23 cellular contexts compared by ENCODE assay signal in the genomic region with DNA sequence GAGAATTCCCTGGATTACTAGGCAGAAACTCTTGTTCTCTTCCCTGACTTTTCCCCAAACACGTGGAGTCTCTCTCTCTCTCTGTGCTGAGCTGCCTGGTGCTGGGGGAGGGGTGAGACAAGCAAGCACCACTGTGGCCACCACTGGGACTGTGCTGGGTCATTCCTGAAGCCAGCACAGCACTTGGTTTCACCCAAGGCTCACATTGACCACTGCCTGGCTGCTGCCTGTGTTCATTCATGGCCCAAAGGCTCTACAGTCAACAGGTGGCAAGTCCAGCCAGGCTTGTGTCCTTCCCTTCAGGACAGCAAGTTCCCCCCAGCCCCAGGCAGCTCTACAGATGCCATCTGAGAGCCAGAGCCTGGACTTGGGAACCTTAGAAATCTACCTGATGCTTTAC.
"Had no signal": no experiment of that assay in that cellular context is flagged by ENCODE, and none has a peak within 500 bp of the region (broad histone marks: within the 10 kb centered on the region; RNA-seq: fewer than 3 reads in every experiment).

No MANE protein-coding gene starts in this region.

- H3K36me3 ChIP-seq: cardiac muscle cell, neural progenitor cell had no signal

- H3K4me3 Mint-ChIP-seq: activated CD4-positive, alpha-beta T cell treated with anti-CD3 and anti-CD28 coated beads, Interleukin-2, amount 10 ng/mL, durations not matched to agents 7 days and 5 days; activated CD8-positive, alpha-beta memory T cell treated with anti-CD3 and anti-CD28 coated beads, Interleukin-2, amount 10 ng/mL, durations not matched to agents 7 days and 5 days; activated CD8-positive, alpha-beta T cell treated with anti-CD3 and anti-CD28 coated beads for 36 hours; activated naive CD8-positive, alpha-beta T cell treated with anti-CD3 and anti-CD28 coated beads, Interleukin-2, amount 50 U/mL, for 24 hours; naive thymus-derived CD8-positive, alpha-beta T cell; neural progenitor cell; T-helper 17 cell had no signal

- H3K4me2 ChIP-seq: hepatocyte, neural progenitor cell had no signal

- H3K79me2 ChIP-seq: hepatocyte had no signal

- H3K27ac Mint-ChIP-seq: activated CD4-positive, alpha-beta T cell treated with anti-CD3 and anti-CD28 coated beads, Interleukin-2, amount 10 ng/mL, durations not matched to agents 7 days and 5 days; activated CD8-positive, alpha-beta memory T cell treated with anti-CD3 and anti-CD28 coated beads, Interleukin-2, amount 10 ng/mL, durations not matched to agents 7 days and 5 days; activated CD8-positive, alpha-beta T cell treated with anti-CD3 and anti-CD28 coated beads for 36 hours; activated naive CD8-positive, alpha-beta T cell treated with anti-CD3 and anti-CD28 coated beads, Interleukin-2, amount 50 U/mL, for 24 hours; naive thymus-derived CD8-positive, alpha-beta T cell; neural progenitor cell; T-helper 17 cell had no signal

- H3K4me1 ChIP-seq: body of pancreas, upper lobe of right lung had no signal

- H3K27ac ChIP-seq: body of pancreas, cardiac muscle cell, hepatocyte, neural progenitor cell, spleen, upper lobe of right lung had no signal

- H3K4me3 ChIP-seq: body of pancreas, cardiac muscle cell, hepatocyte, neural progenitor cell, spleen, upper lobe of right lung had no signal

- H3K9me3 Mint-ChIP-seq: activated CD4-positive, alpha-beta T cell treated with anti-CD3 and anti-CD28 coated beads, Interleukin-2, amount 10 ng/mL, durations not matched to agents 7 days and 5 days had no signal

- FAIRE-seq: endometrium had no signal

- H3K9me3 ChIP-seq: body of pancreas, upper lobe of right lung had no signal

- H3K27me3 ChIP-seq: body of pancreas, cardiac muscle cell, hepatocyte, neural progenitor cell, spleen, upper lobe of right lung had no signal

- H3K27me3 Mint-ChIP-seq: activated CD4-positive, alpha-beta T cell treated with anti-CD3 and anti-CD28 coated beads, Interleukin-2, amount 10 ng/mL, durations not matched to agents 7 days and 5 days; activated CD8-positive, alpha-beta memory T cell treated with anti-CD3 and anti-CD28 coated beads, Interleukin-2, amount 10 ng/mL, durations not matched to agents 7 days and 5 days; activated CD8-positive, alpha-beta T cell treated with anti-CD3 and anti-CD28 coated beads for 36 hours; activated naive CD8-positive, alpha-beta T cell treated with anti-CD3 and anti-CD28 coated beads, Interleukin-2, amount 50 U/mL, for 24 hours; naive thymus-derived CD8-positive, alpha-beta T cell; T-helper 17 cell had no signal

- H3K9ac ChIP-seq: neural progenitor cell had no signal

- ATAC-seq: activated CD4-positive, CD25-positive, alpha-beta regulatory T cell treated with anti-CD3 and anti-CD28 coated beads, Interleukin-2, amount 50 U/mL, for 24 hours; activated CD8-positive, alpha-beta memory T cell treated with anti-CD3 and anti-CD28 coated beads, Interleukin-2, amount 10 ng/mL, durations not matched to agents 7 days and 5 days; activated CD8-positive, alpha-beta T cell treated with anti-CD3 and anti-CD28 coated beads for 36 hours; activated naive CD8-positive, alpha-beta T cell treated with anti-CD3 and anti-CD28 coated beads, Interleukin-2, amount 50 U/mL, for 24 hours; body of pancreas; left cardiac atrium; naive thymus-derived CD8-positive, alpha-beta T cell; stimulated activated naive CD8-positive, alpha-beta T cell treated with anti-CD3 and anti-CD28 coated beads, Interleukin-15, Interleukin-2, amounts not matched to agents 100 U/mL and 50 U/mL, for 24 hours; T-helper 17 cell; upper lobe of right lung had no signal

- H2AFZ ChIP-seq: hepatocyte, neural progenitor cell had no signal

- H3K4me1 Mint-ChIP-seq: activated CD4-positive, alpha-beta T cell treated with anti-CD3 and anti-CD28 coated beads, Interleukin-2, amount 10 ng/mL, durations not matched to agents 7 days and 5 days; activated CD8-positive, alpha-beta memory T cell treated with anti-CD3 and anti-CD28 coated beads, Interleukin-2, amount 10 ng/mL, durations not matched to agents 7 days and 5 days; neural progenitor cell had no signal

- DNase-seq: activated CD4-positive, alpha-beta T cell treated with anti-CD3 and anti-CD28 coated beads, Interleukin-2, amount 10 ng/mL, durations not matched to agents 7 days and 5 days; activated CD8-positive, alpha-beta memory T cell treated with anti-CD3 and anti-CD28 coated beads, Interleukin-2, amount 10 ng/mL, durations not matched to agents 7 days and 5 days; activated CD8-positive, alpha-beta T cell treated with anti-CD3 and anti-CD28 coated beads for 36 hours; activated gamma-delta T cell; activated naive CD4-positive, alpha-beta T cell treated with anti-CD3 and anti-CD28 coated beads, Interleukin-2, amount 50 U/mL, for 16 hours; activated naive CD8-positive, alpha-beta T cell treated with anti-CD3 and anti-CD28 coated beads, Interleukin-2, amount 50 U/mL, for 24 hours; activated T-cell treated with anti-CD3 and anti-CD28 coated beads for 4 hours; anterior cingulate cortex; body of pancreas; left cardiac atrium; mesenchymal stem cell; naive thymus-derived CD8-positive, alpha-beta T cell; spleen; stimulated activated CD4-positive, alpha-beta T cell treated with anti-CD3 and anti-CD28 coated beads, Interleukin-4, amount 100 ng/mL, for 1 hour; stimulated activated naive CD8-positive, alpha-beta T cell treated with anti-CD3 and anti-CD28 coated beads, Interleukin-15, Interleukin-2, amounts not matched to agents 100 U/mL and 50 U/mL, for 24 hours; SW 1271; T-helper 17 cell; upper lobe of right lung had no signal
